ENCODE assay signal across 2 cellular contexts in genomic region chr18:35326695-35327387, GRCh38.
TF ChIP-seq lines count a peak whose summit lies in the region.

No MANE protein-coding gene starts in this region.

TF ChIP-seq in GM23338, 12 proteins besides CTCF, POLR2A, EP300 and RAD21:
- TF ChIP-seq ZNF462 (CRISPR knock-in tag; IDR thresholded peaks at IDR 0.05) (0 out of 2 replicates have a peak, but pooled peaks have one; percentile 15), JUNB (IDR thresholded peaks at IDR 0.05; ENCODE audit: unreplicated experiment) (no peak)

TF ChIP-seq in K562, 482 proteins besides CTCF, POLR2A, EP300 and RAD21:
- TF ChIP-seq CBX1 (IDR thresholded peaks at IDR 0.05; ENCODE audit: low read depth): peak; percentile 22; the same call in 1 of the 2 replicates
- TF ChIP-seq MAFF (IDR thresholded peaks at IDR 0.05; ENCODE audit: low read length): no peak
- no peak for TF ChIP-seq NR4A1 (CRISPR knock-in tag; IDR thresholded peaks at IDR 0.05)
- no peak for TF ChIP-seq NR4A1 (tag; IDR thresholded peaks at IDR 0.05)
- TF ChIP-seq ZKSCAN3 (CRISPR knock-in tag; IDR thresholded peaks at IDR 0.05): no peak
- no peak for TF ChIP-seq PHTF2 (CRISPR knock-in tag; IDR thresholded peaks at IDR 0.05)
- no peak for TF ChIP-seq ZNF133 (CRISPR knock-in tag; IDR thresholded peaks at IDR 0.05)
- peak; percentile 85 for TF ChIP-seq CEBPG (CRISPR knock-in tag; IDR thresholded peaks at IDR 0.05)
- peak in 1 of 2 experiments; percentile 89 for TF ChIP-seq CEBPG (tag; conservative IDR thresholded peaks at IDR 0.05 in 1 of 2, IDR thresholded peaks at IDR 0.05 in 1 of 2)
- peak; percentile 91 for TF ChIP-seq CTBP1 (IDR thresholded peaks at IDR 0.05; ENCODE audit: borderline replicate concordance)
- peak; percentile 80 for TF ChIP-seq PBX2 (CRISPR knock-in tag; IDR thresholded peaks at IDR 0.05; ENCODE audit: low read depth)
- TF ChIP-seq PBX2 (tag; conservative IDR thresholded peaks at IDR 0.05; ENCODE audit: low read depth): peak; percentile 82
- no peak for TF ChIP-seq NR2C1 (IDR thresholded peaks at IDR 0.05)
- TF ChIP-seq NR2C1 (tag; IDR thresholded peaks at IDR 0.05): 0 out of 2 replicates have a peak, but pooled peaks have one; percentile 9
- 0 out of 2 replicates have a peak, but pooled peaks have one; percentile 33 for TF ChIP-seq SOX6 (IDR thresholded peaks at IDR 0.05)
- TF ChIP-seq GTF2B (IDR thresholded peaks at IDR 0.05; ENCODE audit: extremely low read depth, insufficient read length): no peak
- peak; percentile 68 for TF ChIP-seq CEBPB (tag; IDR thresholded peaks at IDR 0.05)
- TF ChIP-seq ZBTB34 (CRISPR knock-in tag; IDR thresholded peaks at IDR 0.05): no peak
- TF ChIP-seq SREBF1 (IDR thresholded peaks at IDR 0.05; ENCODE audit: borderline replicate concordance, low read depth, low read length): no peak
- TF ChIP-seq ZNF121 (CRISPR knock-in tag; conservative IDR thresholded peaks at IDR 0.05): no peak
- TF ChIP-seq ATF3 (IDR thresholded peaks at IDR 0.05): peak; percentile 75
- TF ChIP-seq ATF3 (CRISPR knock-in tag; conservative IDR thresholded peaks at IDR 0.05): no peak
- no peak for TF ChIP-seq PHB (CRISPR knock-in tag; IDR thresholded peaks at IDR 0.05)
- TF ChIP-seq POLR2H (tag; IDR thresholded peaks at IDR 0.05; ENCODE audit: low read depth): 0 out of 2 replicates have a peak, but pooled peaks have one; percentile 5
- TF ChIP-seq HMG20B (CRISPR knock-in tag; IDR thresholded peaks at IDR 0.05): no peak
- TF ChIP-seq ZNF507 (tag; conservative IDR thresholded peaks at IDR 0.05): no peak
- peak; percentile 44 for TF ChIP-seq MEIS2 (IDR thresholded peaks at IDR 0.05; ENCODE audit: partially characterized antibody)
- TF ChIP-seq ZBTB17 (CRISPR knock-in tag; IDR thresholded peaks at IDR 0.05): no peak
- TF ChIP-seq KLF10 (CRISPR knock-in tag; IDR thresholded peaks at IDR 0.05): no peak
- TF ChIP-seq ARID2 (IDR thresholded peaks at IDR 0.05): no peak
- peak; percentile 16; the same call in 1 of the 2 replicates for TF ChIP-seq BACH1 (tag; IDR thresholded peaks at IDR 0.05)
- no peak for TF ChIP-seq ESRRB (CRISPR knock-in tag; IDR thresholded peaks at IDR 0.05; ENCODE audit: borderline replicate concordance)
- 0 out of 2 replicates have a peak, but pooled peaks have one; percentile 21 for TF ChIP-seq IRF9 (tag; IDR thresholded peaks at IDR 0.05)
- TF ChIP-seq TRIM24 (IDR thresholded peaks at IDR 0.05): peak in 1 of 2 experiments; percentile 36; a peak in 1 of 4 replicates
- TF ChIP-seq MTA2 (IDR thresholded peaks at IDR 0.05; ENCODE audit: low read depth): no peak
- TF ChIP-seq HSF4 (CRISPR knock-in tag; IDR thresholded peaks at IDR 0.05; ENCODE audit: borderline replicate concordance): no peak
- no peak for TF ChIP-seq ZNF280A (IDR thresholded peaks at IDR 0.05; ENCODE audit: low read depth, partially characterized antibody)
- no peak for TF ChIP-seq ZNF253 (CRISPR knock-in tag; conservative IDR thresholded peaks at IDR 0.05)
- peak; percentile 98 for TF ChIP-seq PKNOX1 (IDR thresholded peaks at IDR 0.05)
- TF ChIP-seq E2F1 (CRISPR knock-in tag; IDR thresholded peaks at IDR 0.05): no peak
- no peak for TF ChIP-seq PREB (CRISPR knock-in tag; IDR thresholded peaks at IDR 0.05)
- TF ChIP-seq PCBP1 (IDR thresholded peaks at IDR 0.05; ENCODE audit: low read depth, low read length, poor library complexity, severe bottlenecking): no peak
- TF ChIP-seq NR2C2 (CRISPR knock-in tag; IDR thresholded peaks at IDR 0.05): no peak
- TF ChIP-seq NR2C2 (tag; IDR thresholded peaks at IDR 0.05): peak; percentile 26; the same call in 1 of the 2 replicates
- TF ChIP-seq RBM25 (IDR thresholded peaks at IDR 0.05; ENCODE audit: low read depth, low read length, severe bottlenecking): peak; percentile 14
- TF ChIP-seq ATF7 (IDR thresholded peaks at IDR 0.05): 0 out of 2 replicates have a peak, but pooled peaks have one; percentile 29
- TF ChIP-seq RUNX1 (IDR thresholded peaks at IDR 0.05; ENCODE audit: low read depth): no peak
